31 cellular contexts compared by ENCODE assay signal in genomic region chr2:95185973-95186372, GRCh38.
"Had no signal": no experiment of that assay in that cellular context is flagged by ENCODE, and none has a peak within 500 bp of the region (broad histone marks: within the 10 kb centered on the region; RNA-seq: fewer than 3 reads in every experiment).

No MANE protein-coding gene starts in this region.

- H3K27ac Mint-ChIP-seq: endodermal cell; mesothelial cell of epicardium; natural killer cell treated with Interleukin-12 subunit alpha and Interleukin-12 subunit beta and Interleukin-15 and Interleukin-18, amount 100 ng/mL, for 72 hours; stimulated activated naive CD8-positive, alpha-beta T cell treated with anti-CD3 and anti-CD28 coated beads, Interleukin-15, amount 100 ng/mL, for 72 hours; type B pancreatic cell had no signal

- H3K4me3 Mint-ChIP-seq: endodermal cell; mesothelial cell of epicardium; naive B cell; natural killer cell treated with Interleukin-12 subunit alpha and Interleukin-12 subunit beta and Interleukin-15 and Interleukin-18, amount 100 ng/mL, for 72 hours; neural crest cell; stimulated activated naive CD8-positive, alpha-beta T cell treated with anti-CD3 and anti-CD28 coated beads, Interleukin-15, amount 100 ng/mL, for 72 hours; type B pancreatic cell had no signal

- H3K4me1 Mint-ChIP-seq: endodermal cell; mesothelial cell of epicardium; naive B cell; neural crest cell; stimulated activated naive CD8-positive, alpha-beta T cell treated with anti-CD3 and anti-CD28 coated beads, Interleukin-15, amount 100 ng/mL, for 72 hours had no signal

- H3K4me2 ChIP-seq: smooth muscle cell had no signal

- H3K27ac ChIP-seq: epithelial cell of prostate, foreskin keratinocyte, heart right ventricle, left lung, neutrophil, pancreas, testis, tibial artery had no signal

- H3K9me3 ChIP-seq: mucosa of descending colon, pancreas, testis had no signal

- H3K9me3 Mint-ChIP-seq: neural crest cell, type B pancreatic cell had no signal

- ATAC-seq: esophagus mucosa; foreskin keratinocyte; heart right ventricle; left cardiac atrium; left lung; mucosa of descending colon; natural killer cell treated with Interleukin-12 subunit alpha and Interleukin-12 subunit beta and Interleukin-15 and Interleukin-18, amount 100 ng/mL, for 72 hours; pancreas; sciatic nerve; stimulated activated naive CD8-positive, alpha-beta T cell treated with anti-CD3 and anti-CD28 coated beads, Interleukin-15, amount 100 ng/mL, for 72 hours had no signal

- H3K4me3 ChIP-seq: heart right ventricle, left lung, mucosa of descending colon, pancreas, smooth muscle cell, testis, tibial artery had no signal

- DNase-seq: effector CD8-positive, alpha-beta T cell; endodermal cell; foreskin keratinocyte; glutamatergic neuron; heart right ventricle; hippocampal formation; left cardiac atrium; left lung; mesenchymal stem cell; mucosa of descending colon; naive B cell; pancreas; stimulated activated CD4-positive, alpha-beta T cell treated with anti-CD3 and anti-CD28 coated beads, Interleukin-12 subunit alpha, Interleukin-12 subunit beta, amount 100 ng/mL, for 4 hours; stimulated activated CD4-positive, alpha-beta T cell treated with anti-CD3 and anti-CD28 coated beads, Interleukin-1b, Interleukin-23, amount 100 ng/mL, for 48 hours; stimulated activated CD4-positive, alpha-beta T cell treated with anti-CD3 and anti-CD28 coated beads, Interleukin-4, amount 100 ng/mL, for 1 hour; stimulated activated CD8-positive, alpha-beta memory T cell treated with anti-CD3 and anti-CD28 coated beads, Interleukin-4, amount 100 ng/mL, for 48 hours; stimulated activated naive CD4-positive, alpha-beta T cell; stimulated activated naive CD8-positive, alpha-beta T cell treated with anti-CD3 and anti-CD28 coated beads, Interleukin-15, amount 100 ng/mL, for 72 hours; testis; tibial artery had no signal

- H3K4me1 ChIP-seq: foreskin keratinocyte, heart right ventricle, left lung, pancreas, testis, tibial artery had no signal

- H3K27me3 ChIP-seq: left lung, pancreas, testis had no signal

- FAIRE-seq: colon, islet of Langerhans, pancreas had no signal
